In the genomic region with DNA sequence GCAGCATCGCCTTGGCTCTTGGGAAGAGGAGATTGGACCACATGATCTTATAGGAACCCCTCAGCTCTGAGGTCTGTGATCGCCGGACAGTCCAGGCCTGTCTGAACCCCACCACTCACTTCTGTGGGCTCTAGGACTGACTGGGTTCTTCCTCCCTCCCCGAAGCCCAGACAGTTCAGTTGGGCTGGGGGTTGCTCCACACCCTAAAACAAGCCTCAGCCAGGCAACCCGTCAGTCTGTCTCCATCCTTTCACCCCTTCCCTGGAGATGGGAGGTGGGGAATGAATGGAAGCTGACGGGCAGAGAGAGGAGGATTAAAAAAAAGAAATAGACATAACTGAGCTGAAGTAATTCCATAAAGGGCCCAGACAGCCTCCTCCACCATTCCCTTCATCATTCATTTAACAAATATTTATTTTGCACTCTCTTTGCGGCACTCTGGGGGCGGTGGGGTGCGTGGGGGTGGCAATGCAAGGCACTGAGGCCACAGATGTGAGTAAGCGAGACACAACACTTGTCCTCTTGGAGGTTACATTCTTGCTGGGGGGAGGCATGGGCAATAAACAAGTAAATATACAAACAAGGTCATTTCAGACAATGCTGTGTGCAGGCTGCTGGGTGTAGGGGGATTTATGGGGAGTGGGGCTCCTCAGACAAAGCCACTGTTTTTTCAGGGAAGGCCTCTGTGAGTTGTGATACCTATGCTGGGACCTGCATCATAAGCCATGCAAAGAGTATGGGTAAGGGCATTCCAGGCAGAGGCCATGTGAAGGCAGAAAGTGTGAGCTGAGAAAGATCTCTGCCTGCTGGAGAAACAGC, we compare ENCODE assay signal across 9 cellular contexts. TPM values are rescaled to one million over a fixed set of nuclear protein-coding genes. Genes with fewer than 3 reads are reported as not detected.
DNase-seq lines count a peak whose midpoint lies in the region; ATAC-seq and TF ChIP-seq lines count a peak whose summit lies in the region.
"Had no signal": no experiment of that assay in that cellular context is flagged by ENCODE, and none has a peak within 500 bp of the region (broad histone marks: within the 10 kb centered on the region; RNA-seq: fewer than 3 reads in every experiment).

No MANE protein-coding gene starts in this region.

- TF ChIP-seq POLR2A in heart left ventricle (IDR thresholded peaks at IDR 0.05): no peak

- H3K9me3 Mint-ChIP-seq in activated CD8-positive, alpha-beta T cell treated with anti-CD3 and anti-CD28 coated beads for 36 hours: no peaks in the 10 kb centered on the region
- H3K9me3 Mint-ChIP-seq in immature natural killer cell: peaks cover 0 to 2% (median 0%) of the 10 kb centered on the region in 6 donors

- H3K4me3 Mint-ChIP-seq in activated CD8-positive, alpha-beta T cell treated with anti-CD3 and anti-CD28 coated beads for 36 hours: peak overlapping the region; percentile 79
- peak overlapping the region; percentile 73 to 84 (median 77) for H3K4me3 Mint-ChIP-seq in immature natural killer cell

- H3K9me3 ChIP-seq in heart left ventricle (no peaks in the 10 kb centered on the region), tibial artery (no peaks in the 10 kb centered on the region)
- H3K9me3 ChIP-seq: neutrophil had no signal

- 32 to 47% (median 34%) methylated on average over 7 to 10 of the region's 10 CpGs for WGBS in heart left ventricle, 4 donors

- DNase-seq in heart left ventricle (no peak), Right ventricle myocardium superior (no peak), immature natural killer cell (no peak), tibial artery (peak in 1 of 2 donors; percentile 19), globus pallidus (ENCODE audit: low spot score) (no peak), GM10248 (ENCODE audit: extremely low spot score) (no peak)
- peak; percentile 58 for DNase-seq in activated CD8-positive, alpha-beta T cell treated with anti-CD3 and anti-CD28 coated beads for 36 hours

- intact Hi-C loops in heart left ventricle (cut with DNase I): no loop called here
- intact Hi-C loops in Right ventricle myocardium superior (cut with DNase I): no loop called here
- intact Hi-C loops in activated CD8-positive, alpha-beta T cell treated with anti-CD3 and anti-CD28 coated beads for 36 hours (cut with micrococcal nuclease): no loop called here
- intact Hi-C loops in tibial artery (cut with DNase I; ENCODE audit: low total_unique reads): no loop called here

- H3K36me3 Mint-ChIP-seq in activated CD8-positive, alpha-beta T cell treated with anti-CD3 and anti-CD28 coated beads for 36 hours (ENCODE audit: low read depth): peaks cover 12% of the 10 kb centered on the region
- H3K36me3 Mint-ChIP-seq in immature natural killer cell: no peaks in the 10 kb centered on the region

- H3K36me3 ChIP-seq in heart left ventricle: no peaks in the 10 kb centered on the region
- no peaks in the 10 kb centered on the region for H3K36me3 ChIP-seq in tibial artery
- H3K36me3 ChIP-seq: neutrophil had no signal

- no peak for TF ChIP-seq CTCF in heart left ventricle (IDR thresholded peaks at IDR 0.05)
- TF ChIP-seq CTCF in activated CD8-positive, alpha-beta T cell treated with anti-CD3 and anti-CD28 coated beads for 36 hours (IDR thresholded peaks at IDR 0.05): no peak
- no peak for TF ChIP-seq CTCF in tibial artery (IDR thresholded peaks at IDR 0.05)
- no peak for TF ChIP-seq CTCF in GM10248 (IDR thresholded peaks at IDR 0.05; ENCODE audit: control extremely low read depth, extremely low read depth, low read depth, missing control alignments)

- POLR2A ChIA-PET in activated CD8-positive, alpha-beta T cell treated with anti-CD3 and anti-CD28 coated beads for 36 hours (lab: Charles Lee): interaction anchor here (1.1 to 9.6 kb wide), 2 partner anchors 16 to 497 kb away, joined by 4 to 284 read pairs; partner anchors contain the start of gene WNT10A
- POLR2A ChIA-PET in GM10248 (lab: Yijun Ruan, JAX): interaction anchor here (1.1 kb wide), 1 partner anchor 14 kb away, joined by 3 read pairs; no protein-coding TSS in a partner anchor

- H3K4me3 ChIP-seq in heart left ventricle (peak overlapping the region in 9 of 12 donors; percentile 22 to 53 (median 36)), tibial artery (peak overlapping the region; percentile 34 to 48)

- peaks cover 7% of the 10 kb centered on the region for H3K27me3 Mint-ChIP-seq in activated CD8-positive, alpha-beta T cell treated with anti-CD3 and anti-CD28 coated beads for 36 hours
- peaks cover 36 to 62% (median 50%) of the 10 kb centered on the region in 3 donors for H3K27me3 Mint-ChIP-seq in immature natural killer cell (ENCODE audit: low read depth in 3 of 3)

- H3K27ac ChIP-seq in heart left ventricle (peak overlapping the region in 1 of 12 donors; percentile 58), tibial artery (no peak overlapping the region)
- H3K27ac ChIP-seq: neutrophil had no signal

- H3K27ac Mint-ChIP-seq in activated CD8-positive, alpha-beta T cell treated with anti-CD3 and anti-CD28 coated beads for 36 hours: peak overlapping the region; percentile 82
- H3K27ac Mint-ChIP-seq in immature natural killer cell: peak overlapping the region; percentile 83 to 97 (median 92)

- H3K4me1 ChIP-seq in heart left ventricle: peaks cover 0 to 40% (median 19%) of the 10 kb centered on the region in 12 donors
- H3K4me1 ChIP-seq in tibial artery: peaks cover 0 to 39% (median 35%) of the 10 kb centered on the region in 4 donors

- H3K27me3 ChIP-seq in heart left ventricle (peaks cover 41 to 68% (median 59%) of the 10 kb centered on the region in 9 donors), tibial artery (peaks cover 7 to 59% of the 10 kb centered on the region in 2 donors)

- ATAC-seq in heart left ventricle: no peak
- no peak for ATAC-seq in Right ventricle myocardium superior (ENCODE audit: poor library complexity)
- no peak for ATAC-seq in activated CD8-positive, alpha-beta T cell treated with anti-CD3 and anti-CD28 coated beads for 36 hours
- no peak for ATAC-seq in HG03354 (IDR thresholded peaks at IDR 0.05; ENCODE audit: poor library complexity, severe bottlenecking, unreplicated experiment)

- H3K4me1 Mint-ChIP-seq in activated CD8-positive, alpha-beta T cell treated with anti-CD3 and anti-CD28 coated beads for 36 hours (ENCODE audit: low read depth): peaks cover 59% of the 10 kb centered on the region
- H3K4me1 Mint-ChIP-seq in immature natural killer cell: peaks cover 51 to 54% of the 10 kb centered on the region in 2 donors

- CTCF ChIA-PET in activated CD8-positive, alpha-beta T cell treated with anti-CD3 and anti-CD28 coated beads for 36 hours (lab: Charles Lee): interaction anchor here (0.9 to 16.7 kb wide), 5 partner anchors 11 to 89 kb away, joined by 3 to 1101 read pairs (median 3); partner anchors contain the start of gene WNT10A
- CTCF ChIA-PET in GM10248 (lab: Yijun Ruan, JAX): interaction anchor here (0.7 to 17.6 kb wide), 8 partner anchors 11 to 402 kb away, joined by 3 to 916 read pairs (median 3); partner anchors contain the start of gene WNT10A

RNA-seq across cellular contexts. Expression of gene WNT10A, which starts 12.9 kb away (rescaled TPM):
- 1 to 10 TPM in 1 of 9 donors, under 1 TPM in 1, not detected in 7; 0.16 to 1.3 TPM for total RNA-seq in heart left ventricle
- polyA plus RNA-seq in heart left ventricle: under 1 TPM in 1 of 2 donors, not detected in 1; 0.08 TPM
- not detected for total RNA-seq in Right ventricle myocardium superior
- total RNA-seq in activated CD8-positive, alpha-beta T cell treated with anti-CD3 and anti-CD28 coated beads for 36 hours: 10 to 100 TPM; 27.9 to 29.2 TPM
- polyA plus RNA-seq in immature natural killer cell: under 1 TPM in 1 of 3 donors, not detected in 2; 0.19 TPM

RNA-seq across cellular contexts. Expression of gene WNT6, which starts 34.0 kb away (rescaled TPM):
- 10 to 100 TPM in 1 of 9 donors, 1 to 10 TPM in 3, under 1 TPM in 5; 0.34 to 13.1 (median 1.00) TPM for total RNA-seq in heart left ventricle
- 1 to 10 TPM in 1 of 2 donors, under 1 TPM in 1; 0.44 to 1.4 TPM for polyA plus RNA-seq in heart left ventricle
- total RNA-seq in Right ventricle myocardium superior: 2.6 TPM
- under 1 TPM; 0.25 to 0.34 TPM for total RNA-seq in activated CD8-positive, alpha-beta T cell treated with anti-CD3 and anti-CD28 coated beads for 36 hours
- polyA plus RNA-seq in immature natural killer cell: under 1 TPM in 1 of 3 donors, not detected in 2; 0.22 TPM

Comparison
In these comparisons a context has a peak if more than half of its experiments do, and no peak if none do; other contexts are left out.
1. RNA of gene WNT10A, which starts 12.9 kb away (total RNA-seq): 27.9 to 29.2 TPM in activated CD8-positive, alpha-beta T cell treated with anti-CD3 and anti-CD28 coated beads for 36 hours; 0.16 to 1.3 TPM in heart left ventricle and not detected in Right ventricle myocardium superior (single experiment); every median in the first group is over 10 times any median in the second.